1 cellular context compared by ENCODE assay signal in the genomic region with DNA sequence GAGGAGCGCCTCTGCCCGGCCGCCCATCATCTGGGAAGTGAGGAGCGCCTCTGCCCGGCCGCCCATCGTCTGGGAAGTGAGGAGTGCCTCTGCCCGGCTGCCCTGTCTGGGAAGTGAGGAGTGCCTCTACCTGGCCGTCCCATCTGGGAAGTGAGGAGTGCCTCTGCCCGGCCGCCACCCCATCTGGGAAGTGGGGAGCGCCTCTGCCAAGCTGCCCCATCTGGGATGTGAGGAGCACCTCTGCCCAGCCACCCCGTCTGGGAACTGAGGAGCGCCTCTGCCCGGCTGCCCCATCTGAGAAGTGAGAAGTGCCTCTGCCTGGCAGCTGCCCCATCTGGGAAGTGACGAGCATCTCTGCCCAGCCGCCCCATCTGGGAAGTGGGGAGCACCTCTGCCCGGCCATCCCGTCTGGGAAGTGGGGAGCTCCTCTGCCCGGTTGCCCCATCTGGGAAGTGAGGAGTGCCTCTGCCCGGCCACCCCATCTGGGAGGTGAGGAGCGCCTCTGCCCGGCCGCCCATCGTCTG.
A peak's percentile ranks its signal among the peaks of the same experiment; 100 is the strongest.
TF ChIP-seq lines count a peak whose summit lies in the region.

No MANE protein-coding gene starts in this region.

TF ChIP-seq in HepG2, 621 proteins besides CTCF, POLR2A, EP300 and RAD21:
- TF ChIP-seq, protein P1, sequence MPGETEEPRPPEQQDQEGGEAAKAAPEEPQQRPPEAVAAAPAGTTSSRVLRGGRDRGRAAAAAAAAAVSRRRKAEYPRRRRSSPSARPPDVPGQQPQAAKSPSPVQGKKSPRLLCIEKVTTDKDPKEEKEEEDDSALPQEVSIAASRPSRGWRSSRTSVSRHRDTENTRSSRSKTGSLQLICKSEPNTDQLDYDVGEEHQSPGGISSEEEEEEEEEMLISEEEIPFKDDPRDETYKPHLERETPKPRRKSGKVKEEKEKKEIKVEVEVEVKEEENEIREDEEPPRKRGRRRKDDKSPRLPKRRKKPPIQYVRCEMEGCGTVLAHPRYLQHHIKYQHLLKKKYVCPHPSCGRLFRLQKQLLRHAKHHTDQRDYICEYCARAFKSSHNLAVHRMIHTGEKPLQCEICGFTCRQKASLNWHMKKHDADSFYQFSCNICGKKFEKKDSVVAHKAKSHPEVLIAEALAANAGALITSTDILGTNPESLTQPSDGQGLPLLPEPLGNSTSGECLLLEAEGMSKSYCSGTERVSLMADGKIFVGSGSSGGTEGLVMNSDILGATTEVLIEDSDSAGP (CRISPR knock-in tag; IDR thresholded peaks at IDR 0.05; ENCODE audit: borderline replicate concordance), result 0 out of 2 replicates have a peak, but pooled peaks have one; percentile 1
- TF ChIP-seq ZNF883 (CRISPR knock-in tag; IDR thresholded peaks at IDR 0.05; ENCODE audit: not compliant biosample characterization), result peak; percentile 23
- TF ChIP-seq, protein P2, sequence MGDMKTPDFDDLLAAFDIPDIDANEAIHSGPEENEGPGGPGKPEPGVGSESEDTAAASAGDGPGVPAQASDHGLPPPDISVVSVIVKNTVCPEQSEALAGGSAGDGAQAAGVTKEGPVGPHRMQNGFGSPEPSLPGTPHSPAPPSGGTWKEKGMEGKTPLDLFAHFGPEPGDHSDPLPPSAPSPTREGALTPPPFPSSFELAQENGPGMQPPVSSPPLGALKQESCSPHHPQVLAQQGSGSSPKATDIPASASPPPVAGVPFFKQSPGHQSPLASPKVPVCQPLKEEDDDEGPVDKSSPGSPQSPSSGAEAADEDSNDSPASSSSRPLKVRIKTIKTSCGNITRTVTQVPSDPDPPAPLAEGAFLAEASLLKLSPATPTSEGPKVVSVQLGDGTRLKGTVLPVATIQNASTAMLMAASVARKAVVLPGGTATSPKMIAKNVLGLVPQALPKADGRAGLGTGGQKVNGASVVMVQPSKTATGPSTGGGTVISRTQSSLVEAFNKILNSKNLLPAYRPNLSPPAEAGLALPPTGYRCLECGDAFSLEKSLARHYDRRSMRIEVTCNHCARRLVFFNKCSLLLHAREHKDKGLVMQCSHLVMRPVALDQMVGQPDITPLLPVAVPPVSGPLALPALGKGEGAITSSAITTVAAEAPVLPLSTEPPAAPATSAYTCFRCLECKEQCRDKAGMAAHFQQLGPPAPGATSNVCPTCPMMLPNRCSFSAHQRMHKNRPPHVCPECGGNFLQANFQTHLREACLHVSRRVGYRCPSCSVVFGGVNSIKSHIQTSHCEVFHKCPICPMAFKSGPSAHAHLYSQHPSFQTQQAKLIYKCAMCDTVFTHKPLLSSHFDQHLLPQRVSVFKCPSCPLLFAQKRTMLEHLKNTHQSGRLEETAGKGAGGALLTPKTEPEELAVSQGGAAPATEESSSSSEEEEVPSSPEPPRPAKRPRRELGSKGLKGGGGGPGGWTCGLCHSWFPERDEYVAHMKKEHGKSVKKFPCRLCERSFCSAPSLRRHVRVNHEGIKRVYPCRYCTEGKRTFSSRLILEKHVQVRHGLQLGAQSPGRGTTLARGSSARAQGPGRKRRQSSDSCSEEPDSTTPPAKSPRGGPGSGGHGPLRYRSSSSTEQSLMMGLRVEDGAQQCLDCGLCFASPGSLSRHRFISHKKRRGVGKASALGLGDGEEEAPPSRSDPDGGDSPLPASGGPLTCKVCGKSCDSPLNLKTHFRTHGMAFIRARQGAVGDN (CRISPR knock-in tag; IDR thresholded peaks at IDR 0.05), result peak; percentile 13; the same call in 1 of the 2 replicates
